21 cellular contexts compared by ENCODE assay signal in genomic region chr11:131495417-131495816, GRCh38.
DNase-seq lines count a peak whose midpoint lies in the region; ATAC-seq and TF ChIP-seq lines count a peak whose summit lies in the region.
"Had no signal": no experiment of that assay in that cellular context is flagged by ENCODE, and none has a peak within 500 bp of the region (broad histone marks: within the 10 kb centered on the region; RNA-seq: fewer than 3 reads in every experiment).

No MANE protein-coding gene starts in this region.

- H3K27me3 ChIP-seq in tibial nerve, result no peaks in the 10 kb centered on the region

- no peaks in the 10 kb centered on the region for H3K9me3 ChIP-seq in tibial nerve
- H3K9me3 ChIP-seq: lower lobe of right lung had no signal

- H3K9me3 Mint-ChIP-seq in activated T-helper 17 cell treated with anti-CD3 and anti-CD28 coated beads, Interleukin-2, amount 50 U/mL, for 72 hours, result no peaks in the 10 kb centered on the region
- H3K9me3 Mint-ChIP-seq in mesothelial cell of epicardium, result no peaks in the 10 kb centered on the region
- H3K9me3 Mint-ChIP-seq: activated B cell treated with CpG ODN at 0.5 μM for 24 hours; HFFc6; neural crest cell; stimulated activated naive B cell treated with anti-CD40 and anti-IgM and Interleukin-4, amounts not matched to agents 10 μg/mL and 1 μg/mL and 100 μg/mL, for 72 hours had no signal

- no peak overlapping the region for H3K27ac Mint-ChIP-seq in activated T-helper 17 cell treated with anti-CD3 and anti-CD28 coated beads, Interleukin-2, amount 50 U/mL, for 72 hours
- H3K27ac Mint-ChIP-seq in mesothelial cell of epicardium, result no peak overlapping the region
- H3K27ac Mint-ChIP-seq: activated B cell treated with CpG ODN at 0.5 μM for 24 hours; HFFc6; stimulated activated naive B cell treated with anti-CD40 and anti-IgM and Interleukin-4, amounts not matched to agents 10 μg/mL and 1 μg/mL and 100 μg/mL, for 72 hours had no signal

- H3K27me3 Mint-ChIP-seq in activated T-helper 17 cell treated with anti-CD3 and anti-CD28 coated beads, Interleukin-2, amount 50 U/mL, for 72 hours, result peaks cover 3% of the 10 kb centered on the region
- H3K27me3 Mint-ChIP-seq in mesothelial cell of epicardium (ENCODE audit: low read depth), result peaks cover 9% of the 10 kb centered on the region
- H3K27me3 Mint-ChIP-seq: activated B cell treated with CpG ODN at 0.5 μM for 24 hours; stimulated activated naive B cell treated with anti-CD40 and anti-IgM and Interleukin-4, amounts not matched to agents 10 μg/mL and 1 μg/mL and 100 μg/mL, for 72 hours had no signal

- H3K4me1 Mint-ChIP-seq in activated T-helper 17 cell treated with anti-CD3 and anti-CD28 coated beads, Interleukin-2, amount 50 U/mL, for 72 hours, result no peaks in the 10 kb centered on the region
- H3K4me1 Mint-ChIP-seq in mesothelial cell of epicardium, result no peaks in the 10 kb centered on the region
- H3K4me1 Mint-ChIP-seq: activated B cell treated with CpG ODN at 0.5 μM for 24 hours; neural crest cell; stimulated activated naive B cell treated with anti-CD40 and anti-IgM and Interleukin-4, amounts not matched to agents 10 μg/mL and 1 μg/mL and 100 μg/mL, for 72 hours had no signal

- peak; percentile 48 for DNase-seq in astrocyte of the hippocampus (ENCODE audit: low read depth, low spot score)
- peak; percentile 37 for DNase-seq in left cardiac atrium
- DNase-seq in omental fat pad (ENCODE audit: low spot score), result no peak
- DNase-seq in tibial nerve (ENCODE audit: low spot score in 2 of 2), result peak; percentile 22 to 45
- DNase-seq in NCI-H187 treated with DMSO at 0.1 percent for 48 hours (lab: John Stamatoyannopoulos, UW), result no peak
- no peak for DNase-seq in mesothelial cell of epicardium (ENCODE audit: low spot score in 2 of 2, unreplicated experiment in 2 of 2)
- DNase-seq in mesenteric fat pad (ENCODE audit: low spot score), result no peak
- DNase-seq: activated B cell treated with CpG ODN at 0.5 μM for 24 hours; activated effector memory CD4-positive, alpha-beta T cell treated with anti-CD3 and anti-CD28 coated beads, Interleukin-2, amount 50 U/mL, for 16 hours; AML-193; effector CD4-positive, alpha-beta T cell; GF-D8; HFFc6; IMR-90; lower lobe of right lung; NCI-H1048; NCI-H2171; stimulated activated naive B cell treated with anti-CD40 and anti-IgM and Interleukin-4, amounts not matched to agents 10 μg/mL and 1 μg/mL and 100 μg/mL, for 72 hours; SW 1271 had no signal

- ATAC-seq in left cardiac atrium (peak; percentile 87 to 89), omental fat pad (ENCODE audit: low FRiP score) (peak; percentile 61)
- no peak for ATAC-seq in activated T-helper 17 cell treated with anti-CD3 and anti-CD28 coated beads, Interleukin-2, amount 50 U/mL, for 72 hours (replicated peaks)
- ATAC-seq: stimulated activated naive B cell treated with anti-CD40 and anti-IgM and Interleukin-4, amounts not matched to agents 10 μg/mL and 1 μg/mL and 100 μg/mL, for 72 hours had no signal

- no peak overlapping the region for H3K4me3 Mint-ChIP-seq in activated T-helper 17 cell treated with anti-CD3 and anti-CD28 coated beads, Interleukin-2, amount 50 U/mL, for 72 hours
- H3K4me3 Mint-ChIP-seq in mesothelial cell of epicardium, result no peak overlapping the region
- H3K4me3 Mint-ChIP-seq: activated B cell treated with CpG ODN at 0.5 μM for 24 hours; HFFc6; neural crest cell; stimulated activated naive B cell treated with anti-CD40 and anti-IgM and Interleukin-4, amounts not matched to agents 10 μg/mL and 1 μg/mL and 100 μg/mL, for 72 hours had no signal

- WGBS in tibial nerve, 2 donors, result 47 to 57% methylated on average over 6 of the region's 6 CpGs

- H3K36me3 Mint-ChIP-seq in activated T-helper 17 cell treated with anti-CD3 and anti-CD28 coated beads, Interleukin-2, amount 50 U/mL, for 72 hours (ENCODE audit: low read depth), result no peaks in the 10 kb centered on the region
- no peaks in the 10 kb centered on the region for H3K36me3 Mint-ChIP-seq in mesothelial cell of epicardium
- H3K36me3 Mint-ChIP-seq: stimulated activated naive B cell treated with anti-CD40 and anti-IgM and Interleukin-4, amounts not matched to agents 10 μg/mL and 1 μg/mL and 100 μg/mL, for 72 hours had no signal

- no peak overlapping the region for H3K27ac ChIP-seq in tibial nerve
- H3K27ac ChIP-seq: lower lobe of right lung had no signal

- intact Hi-C loops in left cardiac atrium (cut with DNase I), result no loop called here

- TF ChIP-seq CTCF in omental fat pad (IDR thresholded peaks at IDR 0.05) (no peak), tibial nerve (IDR thresholded peaks at IDR 0.05) (no peak), mesothelial cell of epicardium (IDR thresholded peaks at IDR 0.05; ENCODE audit: unreplicated experiment) (no peak)

- no peaks in the 10 kb centered on the region for H3K36me3 ChIP-seq in tibial nerve
- H3K36me3 ChIP-seq: lower lobe of right lung had no signal

- no peak for TF ChIP-seq EP300 in tibial nerve (IDR thresholded peaks at IDR 0.05)

- H3K4me3 ChIP-seq in tibial nerve, result no peak overlapping the region
- H3K4me3 ChIP-seq: lower lobe of right lung had no signal

- peaks cover 0 to 3% (median 0%) of the 10 kb centered on the region in 4 donors for H3K4me1 ChIP-seq in tibial nerve
- H3K4me1 ChIP-seq: lower lobe of right lung had no signal

- TF ChIP-seq POLR2A in tibial nerve (IDR thresholded peaks at IDR 0.05), result no peak

Comparison
In these comparisons a context has a peak if more than half of its experiments do, and no peak if none do; other contexts are left out.
1. DNase-seq: peak in astrocyte of the hippocampus (single experiment), left cardiac atrium (single experiment) and tibial nerve (2 of 2); none in omental fat pad (single experiment), NCI-H187 treated with DMSO at 0.1 percent for 48 hours (single experiment), mesothelial cell of epicardium (0 of 2) and mesenteric fat pad (single experiment).